Comparison of ENCODE assay signal across 17 cellular contexts in the genomic region with DNA sequence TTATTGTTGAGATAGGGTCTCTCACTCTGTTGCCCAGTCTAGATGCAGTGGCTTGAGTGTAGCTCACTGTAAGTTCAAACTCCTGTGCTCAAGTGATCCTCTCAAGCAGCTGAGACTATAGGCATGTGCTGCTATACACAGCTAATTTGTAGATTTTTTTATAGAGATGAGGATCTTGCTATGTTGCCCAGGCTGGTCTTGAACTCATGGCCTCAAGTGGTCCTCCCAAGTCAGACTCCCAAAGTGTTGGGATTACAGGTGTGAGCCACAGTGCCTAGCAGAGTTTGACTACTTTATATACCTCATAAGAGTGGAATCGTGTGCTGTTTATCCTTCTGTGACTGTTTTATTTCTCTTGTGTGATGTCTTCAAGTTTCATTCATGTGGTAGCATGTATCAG.
A peak's percentile ranks its signal among the peaks of the same experiment; 100 is the strongest.
DNase-seq lines count a peak whose midpoint lies in the region; ATAC-seq, FAIRE-seq and TF ChIP-seq lines count a peak whose summit lies in the region.
"Had no signal": no experiment of that assay in that cellular context is flagged by ENCODE, and none has a peak within 500 bp of the region (broad histone marks: within the 10 kb centered on the region; RNA-seq: fewer than 3 reads in every experiment).

No MANE protein-coding gene starts in this region.

- peaks cover 2% of the 10 kb centered on the region for H3K9me1 ChIP-seq in K562 (ENCODE audit: control insufficient read depth, insufficient read depth, low read length)

- H2AFZ ChIP-seq in HepG2 (ENCODE audit: low read length) (no peak overlapping the region), K562 (ENCODE audit: low read depth, low read length) (no peak overlapping the region), trophoblast cell (ENCODE audit: insufficient read depth, low read length, poor library complexity) (no peak overlapping the region)
- H2AFZ ChIP-seq: GM23248 had no signal

- H3K36me3 ChIP-seq in HepG2 (replicated peaks in 1 of 2; ENCODE audit: control insufficient read depth in 1 of 2, insufficient read depth in 2 of 2, low read length in 2 of 2) (no peaks in the 10 kb centered on the region), right lobe of liver (no peaks in the 10 kb centered on the region), K562 (ENCODE audit: control insufficient read depth, insufficient read depth, low read length) (no peaks in the 10 kb centered on the region), trophoblast cell (ENCODE audit: control insufficient read depth in 1 of 2, insufficient read depth in 2 of 2, low read length in 2 of 2) (peaks cover 0 to 2% of the 10 kb centered on the region in 2 experiments)
- H3K36me3 ChIP-seq: BLaER1 treated with 17β-estradiol and CSF1 and Interleukin-3, amounts not matched to agents 10 nM and 100 nM; HAP-1 had no signal

- no peak overlapping the region for H3K4ac ChIP-seq in trophoblast cell (ENCODE audit: low read depth, low read length)

- no peak overlapping the region for H3K14ac ChIP-seq in trophoblast cell (ENCODE audit: low read length)

- TF ChIP-seq POLR2A in HepG2 (IDR thresholded peaks at IDR 0.05; ENCODE audit: insufficient read depth in 1 of 2, low read depth in 2 of 2, low read length in 2 of 2) (no peak), right lobe of liver (IDR thresholded peaks at IDR 0.05) (no peak), K562 (conservative IDR thresholded peaks at IDR 0.05) (no peak)

- intact Hi-C loops in HepG2 (cut with micrococcal nuclease; ENCODE audit: unreplicated experiment) (no loop called here), right lobe of liver (cut with DNase I) (no loop called here), K562 (cut with micrococcal nuclease) (no loop called here)

- no peak overlapping the region for H4K12ac ChIP-seq in trophoblast cell (ENCODE audit: low read depth, low read length)

- no TSS peak for BruUV-seq in HepG2 (replicated peaks; lab: Mats Ljungman, UMichigan)
- BruUV-seq in K562 (replicated peaks; lab: Mats Ljungman, UMichigan): no TSS peak

- H3K4me1 ChIP-seq in HepG2 (ENCODE audit: insufficient read depth, low read length): peaks cover 17% of the 10 kb centered on the region
- H3K4me1 ChIP-seq in right lobe of liver: no peaks in the 10 kb centered on the region
- peaks cover 7 to 13% of the 10 kb centered on the region in 2 experiments; a peak in 4 of 5 replicates for H3K4me1 ChIP-seq in K562 (replicated peaks in 1 of 2; ENCODE audit: control insufficient read depth in 2 of 2, insufficient read depth in 2 of 2, low read length in 2 of 2)
- peaks cover 27 to 32% of the 10 kb centered on the region in 2 experiments for H3K4me1 ChIP-seq in trophoblast cell (ENCODE audit: control insufficient read depth in 1 of 2, insufficient read depth in 2 of 2, low read length in 2 of 2)
- H3K4me1 ChIP-seq: HAP-1 had no signal

- H2AK5ac ChIP-seq in trophoblast cell (ENCODE audit: low read length): no peak overlapping the region

- H3K9me3 ChIP-seq in HepG2 (ENCODE audit: low read length) (no peaks in the 10 kb centered on the region), right lobe of liver (no peaks in the 10 kb centered on the region), K562 (replicated peaks; ENCODE audit: control insufficient read depth, insufficient read depth, low read depth, low read length) (no peaks in the 10 kb centered on the region), trophoblast cell (ENCODE audit: insufficient read depth, low read depth, low read length) (no peaks in the 10 kb centered on the region)
- H3K9me3 ChIP-seq: BLaER1 treated with 17β-estradiol and CSF1 and Interleukin-3, amounts not matched to agents 10 nM and 100 nM; HAP-1 had no signal

- POLR2A ChIA-PET in HepG2 (lab: Yijun Ruan, JAX): interaction anchor here (1.1 kb wide), 1 partner anchor 31 kb away, joined by 3 read pairs; no protein-coding TSS in a partner anchor
- POLR2A ChIA-PET in K562 (lab: Yijun Ruan, JAX): no interaction called here

- H3K4me2 ChIP-seq in HepG2 (ENCODE audit: low read depth, low read length) (no peak overlapping the region), K562 (ENCODE audit: insufficient read depth, low read length) (no peak overlapping the region), trophoblast cell (ENCODE audit: low read length) (no peak overlapping the region)
- H3K4me2 ChIP-seq: BLaER1 treated with 17β-estradiol and CSF1 and Interleukin-3, amounts not matched to agents 10 nM and 100 nM had no signal

- in situ Hi-C loops in HepG2 (cut with HindIII; ENCODE audit: extremely low pct_ligation_motif_present, low pct_unique_long_range_greater_than_20kb): no loop called here
- in situ Hi-C loops in K562 (cut with MboI): no loop called here

- no peaks in the 10 kb centered on the region for H3K27me3 ChIP-seq in HepG2 (ENCODE audit: control insufficient read depth in 1 of 2, insufficient read depth in 2 of 2, low read length in 2 of 2)
- H3K27me3 ChIP-seq in right lobe of liver: no peaks in the 10 kb centered on the region
- peaks cover 2 to 26% of the 10 kb centered on the region in 2 experiments; a peak in 4 of 5 replicates for H3K27me3 ChIP-seq in K562 (ENCODE audit: control insufficient read depth in 2 of 2, insufficient read depth in 2 of 2, low read length in 2 of 2)
- no peaks in the 10 kb centered on the region for H3K27me3 ChIP-seq in trophoblast cell (ENCODE audit: insufficient read depth, low read length)
- H3K27me3 ChIP-seq: BLaER1 treated with 17β-estradiol and CSF1 and Interleukin-3, amounts not matched to agents 10 nM and 100 nM had no signal

- FAIRE-seq in HepG2 (lab: Jason Lieb, UNC): no peak
- FAIRE-seq in K562 (lab: Jason Lieb, UNC): no peak
- no peak for FAIRE-seq in GM19239 (lab: Jason Lieb, UNC)
- FAIRE-seq: GM12878 had no signal

- 78% methylated on average over 1 of the region's 1 CpG for WGBS in HepG2 (ENCODE audit: low lambda C conversion rate)
- WGBS in right lobe of liver (ENCODE audit: insufficient coverage, low coverage, low lambda C conversion rate, missing lambda C conversion rate): 100% methylated on average over 1 of the region's 1 CpG
- 0% methylated on average over 1 of the region's 1 CpG for WGBS in K562 (ENCODE audit: insufficient coverage, low coverage, missing lambda C conversion rate)
- WGBS in trophoblast cell (ENCODE audit: extremely low coverage, insufficient coverage, insufficient read length): no CpG with 5 or more reads among the region's 1 CpG

- no peak overlapping the region for H4K8ac ChIP-seq in trophoblast cell (ENCODE audit: low read depth, low read length)

- H3K27ac ChIP-seq in HepG2 (ENCODE audit: extremely low read length, insufficient read depth, low read length) (no peak overlapping the region), right lobe of liver (no peak overlapping the region), K562 (ENCODE audit: extremely low read depth, low read depth, low read length) (no peak overlapping the region), trophoblast cell (ENCODE audit: low read depth, low read length) (no peak overlapping the region)
- H3K27ac ChIP-seq: BLaER1 treated with 17β-estradiol and CSF1 and Interleukin-3, amounts not matched to agents 10 nM and 100 nM; GM23248; HL-60 had no signal

- H2BK5ac ChIP-seq in trophoblast cell (ENCODE audit: low read depth, low read length, poor library complexity): peak overlapping the region; percentile 27

- H3K18ac ChIP-seq in trophoblast cell (ENCODE audit: low read length): no peak overlapping the region

- no peak overlapping the region for H3K9ac ChIP-seq in HepG2 (ENCODE audit: insufficient read depth, low read depth, low read length)
- H3K9ac ChIP-seq in K562 (ENCODE audit: insufficient read depth in 1 of 2, low read depth in 2 of 2, low read length in 2 of 2): no peak overlapping the region
- no peak overlapping the region for H3K9ac ChIP-seq in trophoblast cell (ENCODE audit: low read length)
- H3K9ac ChIP-seq: BLaER1 treated with 17β-estradiol and CSF1 and Interleukin-3, amounts not matched to agents 10 nM and 100 nM; GM23248 had no signal

- H3K79me1 ChIP-seq in trophoblast cell (ENCODE audit: low read length): peaks cover 15% of the 10 kb centered on the region

- no peak for TF ChIP-seq CTCF in HepG2 (CRISPR knock-in tag; IDR thresholded peaks at IDR 0.05)
- TF ChIP-seq CTCF in right lobe of liver (IDR thresholded peaks at IDR 0.05): no peak
- no peak for TF ChIP-seq CTCF in K562 (IDR thresholded peaks at IDR 0.05 in 2 of 3, conservative IDR thresholded peaks at IDR 0.05 in 1 of 3; ENCODE audit: insufficient read depth in 2 of 3, low read depth in 1 of 3, low read length in 3 of 3)

- TF ChIP-seq RAD21 in HepG2 (CRISPR knock-in tag; IDR thresholded peaks at IDR 0.05) (no peak), K562 (CRISPR knock-in tag; conservative IDR thresholded peaks at IDR 0.05 in 1 of 2, IDR thresholded peaks at IDR 0.05 in 1 of 2) (no peak)

- H3K4me3 ChIP-seq in HepG2 (replicated peaks in 1 of 3; ENCODE audit: insufficient read depth in 1 of 3, low read depth in 2 of 3, low read length in 3 of 3): no peak overlapping the region
- H3K4me3 ChIP-seq in right lobe of liver: no peak overlapping the region
- H3K4me3 ChIP-seq in K562: no peak overlapping the region
- H3K4me3 ChIP-seq in trophoblast cell (ENCODE audit: low read depth, low read length): no peak overlapping the region
- H3K4me3 ChIP-seq: BLaER1 treated with 17β-estradiol and CSF1 and Interleukin-3, amounts not matched to agents 10 nM and 100 nM; GM12878; GM23248; HAP-1 had no signal

- H3K79me2 ChIP-seq in HepG2 (ENCODE audit: insufficient read depth, low read length) (no peaks in the 10 kb centered on the region), K562 (ENCODE audit: control insufficient read depth, insufficient read depth, low read length) (no peaks in the 10 kb centered on the region), trophoblast cell (ENCODE audit: control insufficient read depth, insufficient read depth, low read length, poor library complexity) (peaks cover 4% of the 10 kb centered on the region)

- H2BK120ac ChIP-seq in trophoblast cell (ENCODE audit: insufficient read depth, low read length, poor library complexity): no peak overlapping the region

- no peak for ATAC-seq in HepG2
- ATAC-seq in right lobe of liver: no peak
- no peak for ATAC-seq in K562
- ATAC-seq: CD8-positive, alpha-beta T cell; GM12878 had no signal

- peak overlapping the region; percentile 13 for H2BK12ac ChIP-seq in trophoblast cell (ENCODE audit: low read length)

- CTCF ChIA-PET in HepG2 (lab: Yijun Ruan, JAX; ENCODE audit: low intra/inter-chr PET ratio, low total read pairs) (no interaction called here), K562 (lab: Yijun Ruan, JAX; ENCODE audit: low intra/inter-chr PET ratio) (no interaction called here)

- no peaks in the 10 kb centered on the region for H4K20me1 ChIP-seq in HepG2 (ENCODE audit: insufficient read depth, low read length)
- H4K20me1 ChIP-seq in K562 (replicated peaks; ENCODE audit: control insufficient read depth, insufficient read depth, low read length): no peaks in the 10 kb centered on the region
- H4K20me1 ChIP-seq: BLaER1 treated with 17β-estradiol and CSF1 and Interleukin-3, amounts not matched to agents 10 nM and 100 nM had no signal

- TF ChIP-seq EP300 in HepG2 (IDR thresholded peaks at IDR 0.05; ENCODE audit: low read depth in 2 of 2, low read length in 2 of 2) (no peak), HepG2 (CRISPR knock-in tag; IDR thresholded peaks at IDR 0.05; ENCODE audit: borderline replicate concordance) (no peak), K562 (IDR thresholded peaks at IDR 0.05; ENCODE audit: low read length) (no peak)

- H4K91ac ChIP-seq in trophoblast cell (ENCODE audit: low read depth, low read length): no peak overlapping the region

- DNase-seq in HepG2 (ENCODE audit: low spot score) (no peak), right lobe of liver (no peak), K562 (ENCODE audit: extremely low read depth in 1 of 4, low spot score in 3 of 4) (no peak), trophoblast cell (no peak), pons (ENCODE audit: low spot score) (no peak), GM19239 (ENCODE audit: insufficient read length, low spot score) (no peak)
- no peak for DNase-seq in stimulated activated CD4-positive, alpha-beta T cell treated with anti-CD3 and anti-CD28 coated beads, Interleukin-4, amount 100 ng/mL, for 24 hours
- DNase-seq: Calu3; CD8-positive, alpha-beta T cell; DMS53; DND-41; EL; GM23248 had no signal

- H3K23ac ChIP-seq in trophoblast cell (ENCODE audit: low read length): no peak overlapping the region

Comparison
In these comparisons a context has a peak if more than half of its experiments do, and no peak if none do; other contexts are left out.
1. Of the 241 proteins assayed by ChIP-seq in both HepG2 and K562: peak only in HepG2: none; only in K562: none; in both: ZNF121; in neither: 240.